In the genomic region with DNA sequence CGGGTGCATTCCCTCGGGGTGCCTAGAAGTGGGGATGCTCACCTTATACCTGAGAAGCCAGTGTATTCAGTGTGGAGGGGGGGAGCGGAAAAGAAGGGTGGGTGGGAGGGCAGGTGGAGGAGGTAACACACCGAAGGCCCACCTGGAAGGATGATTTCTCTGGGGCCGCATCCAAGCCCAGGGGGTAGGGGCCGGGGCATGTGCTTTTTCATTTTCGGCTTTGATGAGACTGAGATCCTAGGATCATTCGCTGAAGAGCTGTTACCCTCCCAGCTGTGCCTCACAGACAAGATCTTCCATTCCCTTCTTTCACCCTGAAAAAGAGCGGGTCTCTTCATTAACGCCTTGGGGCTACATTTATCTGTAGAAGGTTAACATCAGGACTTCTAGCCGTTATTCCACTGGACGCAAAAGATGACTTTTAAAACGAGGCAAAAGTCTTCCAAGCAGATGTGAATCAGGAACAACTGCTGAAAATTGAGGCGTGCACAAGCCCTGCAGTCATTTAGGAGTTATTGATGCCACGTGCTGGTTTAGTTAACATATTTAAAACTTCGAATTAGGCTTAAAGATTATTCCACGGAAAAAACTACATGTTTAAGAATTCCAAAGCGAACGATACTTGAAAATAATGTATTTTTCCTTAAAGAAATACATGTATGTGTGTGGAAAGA, we compare ENCODE assay signal across 8 cellular contexts. TPM values are rescaled to one million over a fixed set of nuclear protein-coding genes. Genes with fewer than 3 reads are reported as not detected.
DNase-seq lines count a peak whose midpoint lies in the region; ATAC-seq and TF ChIP-seq lines count a peak whose summit lies in the region.

No MANE protein-coding gene starts in this region.

- DNase-seq in CD8-positive, alpha-beta memory T cell: no peak
- no peak for DNase-seq in effector memory CD8-positive, alpha-beta T cell
- DNase-seq in NCI-H2107 treated with DMSO at 0.1 percent for 48 hours (lab: John Stamatoyannopoulos, UW; ENCODE audit: unreplicated experiment) (no peak), cerebellar cortex (ENCODE audit: low spot score) (no peak), SHP77 treated with DMSO at 0.1 percent for 48 hours (lab: John Stamatoyannopoulos, UW) (no peak), NCI-H2227 treated with DMSO at 0.1 percent for 48 hours (lab: John Stamatoyannopoulos, UW) (no peak)

- H3K4me1 ChIP-seq in CD8-positive, alpha-beta memory T cell (ENCODE audit: insufficient read depth, low read length): peaks cover 4% of the 10 kb centered on the region
- H3K4me1 ChIP-seq in Loucy (ENCODE audit: insufficient read depth, low read length, poor library complexity, severe bottlenecking) (peaks cover 7% of the 10 kb centered on the region), neutrophil (ENCODE audit: control insufficient read depth in 1 of 2, insufficient read depth in 1 of 2, low read depth in 1 of 2, low read length in 1 of 2) (peaks cover 5 to 16% of the 10 kb centered on the region in 2 experiments)

- H4K20me1 ChIP-seq in Loucy (ENCODE audit: insufficient read depth, low read length, poor library complexity, severe bottlenecking): no peaks in the 10 kb centered on the region

- H3K36me3 Mint-ChIP-seq in CD8-positive, alpha-beta memory T cell: peaks cover 0 to 4% (median 0%) of the 10 kb centered on the region in 3 donors
- H3K36me3 Mint-ChIP-seq in effector memory CD8-positive, alpha-beta T cell (ENCODE audit: insufficient read depth): peaks cover 9% of the 10 kb centered on the region

- TF ChIP-seq CTCF in Loucy (conservative IDR thresholded peaks at IDR 0.05; ENCODE audit: low read length) (no peak), neutrophil (IDR thresholded peaks at IDR 0.05) (no peak)

- peaks cover 12 to 19% (median 14%) of the 10 kb centered on the region in 3 donors for H3K4me1 Mint-ChIP-seq in CD8-positive, alpha-beta memory T cell
- peaks cover 2 to 5% of the 10 kb centered on the region in 2 donors for H3K4me1 Mint-ChIP-seq in effector memory CD8-positive, alpha-beta T cell (ENCODE audit: low read depth in 2 of 2)

- POLR2A ChIA-PET in CD8-positive, alpha-beta memory T cell (lab: Charles Lee): no interaction called here

- peaks cover 10% of the 10 kb centered on the region; the same call in 1 of the 2 replicates for H3K79me2 ChIP-seq in Loucy (ENCODE audit: insufficient read depth, low read length)

- no peak for ATAC-seq in effector memory CD8-positive, alpha-beta T cell (replicated peaks)

- peak overlapping the region; percentile 60 for H3K9ac ChIP-seq in Loucy (ENCODE audit: low read depth, low read length, poor library complexity, severe bottlenecking)

- peak overlapping the region; percentile 76 to 91 (median 84) for H3K4me3 Mint-ChIP-seq in CD8-positive, alpha-beta memory T cell
- H3K4me3 Mint-ChIP-seq in effector memory CD8-positive, alpha-beta T cell: peak overlapping the region; percentile 75 to 78

- no peaks in the 10 kb centered on the region for H3K9me3 ChIP-seq in CD8-positive, alpha-beta memory T cell (ENCODE audit: low read length)
- H3K9me3 ChIP-seq in Loucy (ENCODE audit: insufficient read depth, low read depth, low read length): no peaks in the 10 kb centered on the region
- no peaks in the 10 kb centered on the region for H3K9me3 ChIP-seq in neutrophil

- no peaks in the 10 kb centered on the region for H3K36me3 ChIP-seq in CD8-positive, alpha-beta memory T cell (ENCODE audit: insufficient read depth, low read length)
- H3K36me3 ChIP-seq in Loucy (ENCODE audit: insufficient read depth, low read length) (no peaks in the 10 kb centered on the region), neutrophil (no peaks in the 10 kb centered on the region)

- H3F3A ChIP-seq in Loucy (ENCODE audit: low read depth): no peaks in the 10 kb centered on the region

- peak overlapping the region; percentile 47; the same call in 1 of the 2 replicates for H2AFZ ChIP-seq in Loucy (ENCODE audit: low read length)

- no peak overlapping the region for H3K27ac ChIP-seq in CD8-positive, alpha-beta memory T cell (ENCODE audit: low read depth, low read length)
- H3K27ac ChIP-seq in neutrophil: no peak overlapping the region

- H3K27me3 ChIP-seq in CD8-positive, alpha-beta memory T cell (ENCODE audit: insufficient read depth, low read length, poor library complexity, severe bottlenecking): no peaks in the 10 kb centered on the region
- H3K27me3 ChIP-seq in Loucy (ENCODE audit: insufficient read depth, low read length, poor library complexity, severe bottlenecking) (no peaks in the 10 kb centered on the region), neutrophil (peaks cover 68% of the 10 kb centered on the region)

- CTCF ChIA-PET in CD8-positive, alpha-beta memory T cell (lab: Charles Lee): no interaction called here

- peak overlapping the region; percentile 74 for H3K4me2 ChIP-seq in Loucy (ENCODE audit: low read depth, low read length, poor library complexity, severe bottlenecking)

- no peaks in the 10 kb centered on the region for H3K9me2 ChIP-seq in Loucy (replicated peaks; ENCODE audit: low read depth, low read length)

- peaks cover 2 to 8% of the 10 kb centered on the region in 2 donors for H3K27me3 Mint-ChIP-seq in CD8-positive, alpha-beta memory T cell
- no peaks in the 10 kb centered on the region for H3K27me3 Mint-ChIP-seq in effector memory CD8-positive, alpha-beta T cell

- H3K27ac Mint-ChIP-seq in CD8-positive, alpha-beta memory T cell: peak overlapping the region in 3 of 8 donors; percentile 52 to 80 (median 60)
- H3K27ac Mint-ChIP-seq in effector memory CD8-positive, alpha-beta T cell: no peak overlapping the region

- no peaks in the 10 kb centered on the region for H3K9me3 Mint-ChIP-seq in CD8-positive, alpha-beta memory T cell
- H3K9me3 Mint-ChIP-seq in effector memory CD8-positive, alpha-beta T cell: no peaks in the 10 kb centered on the region

- peak overlapping the region; percentile 93 for H3K4me3 ChIP-seq in CD8-positive, alpha-beta memory T cell (ENCODE audit: low read length)
- H3K4me3 ChIP-seq in Loucy (ENCODE audit: low read length, poor library complexity, severe bottlenecking) (peak overlapping the region; percentile 69), neutrophil (ENCODE audit: low read depth in 1 of 2, low read length in 1 of 2) (peak overlapping the region; percentile 57 to 60)

RNA-seq across cellular contexts. Expression of a gene that starts 1.1 kb away (rescaled TPM):
- total RNA-seq in CD8-positive, alpha-beta memory T cell: 1 to 10 TPM; 4.6 to 4.7 TPM
- polyA plus RNA-seq in CD8-positive, alpha-beta memory T cell: 4.9 TPM
